1 cellular context compared by ENCODE assay signal in the genomic region with DNA sequence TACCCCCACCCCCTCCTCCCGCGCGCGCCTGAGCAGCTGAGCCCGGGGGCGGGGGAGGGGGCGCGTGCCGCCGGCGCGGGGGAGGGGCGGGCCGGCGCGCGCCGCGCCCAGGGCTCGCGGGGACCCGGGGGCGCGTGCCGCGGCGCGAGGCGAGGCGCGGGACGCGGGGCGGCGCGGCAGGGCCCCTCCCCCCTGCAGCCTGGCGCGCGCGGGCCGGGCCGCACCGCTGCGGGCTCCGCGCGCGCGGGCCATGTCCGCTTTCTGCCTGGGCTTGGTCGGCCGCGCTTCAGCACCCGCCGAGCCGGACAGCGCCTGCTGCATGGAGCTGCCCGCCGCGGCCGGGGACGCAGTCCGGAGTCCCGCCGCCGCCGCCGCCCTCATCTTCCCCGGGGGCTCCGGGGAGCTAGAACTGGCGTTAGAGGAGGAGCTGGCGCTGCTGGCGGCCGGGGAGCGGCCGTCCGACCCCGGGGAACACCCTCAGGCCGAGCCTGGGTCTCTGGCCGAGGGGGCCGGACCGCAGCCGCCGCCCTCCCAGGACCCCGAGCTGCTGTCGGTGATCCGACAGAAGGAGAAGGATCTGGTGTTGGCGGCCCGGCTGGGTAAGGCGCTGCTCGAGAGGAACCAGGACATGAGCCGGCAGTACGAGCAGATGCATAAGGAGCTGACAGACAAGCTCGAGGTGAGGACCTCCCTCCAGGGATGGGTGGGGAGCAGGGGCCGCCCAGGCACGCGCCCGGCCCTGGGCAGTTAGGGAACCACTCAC.
TF ChIP-seq lines count a peak whose summit lies in the region.

No MANE protein-coding gene starts in this region.

TF ChIP-seq in GM12878, 131 proteins besides CTCF, POLR2A, EP300 and RAD21 (continued from another document):
- TF ChIP-seq, protein P1, sequence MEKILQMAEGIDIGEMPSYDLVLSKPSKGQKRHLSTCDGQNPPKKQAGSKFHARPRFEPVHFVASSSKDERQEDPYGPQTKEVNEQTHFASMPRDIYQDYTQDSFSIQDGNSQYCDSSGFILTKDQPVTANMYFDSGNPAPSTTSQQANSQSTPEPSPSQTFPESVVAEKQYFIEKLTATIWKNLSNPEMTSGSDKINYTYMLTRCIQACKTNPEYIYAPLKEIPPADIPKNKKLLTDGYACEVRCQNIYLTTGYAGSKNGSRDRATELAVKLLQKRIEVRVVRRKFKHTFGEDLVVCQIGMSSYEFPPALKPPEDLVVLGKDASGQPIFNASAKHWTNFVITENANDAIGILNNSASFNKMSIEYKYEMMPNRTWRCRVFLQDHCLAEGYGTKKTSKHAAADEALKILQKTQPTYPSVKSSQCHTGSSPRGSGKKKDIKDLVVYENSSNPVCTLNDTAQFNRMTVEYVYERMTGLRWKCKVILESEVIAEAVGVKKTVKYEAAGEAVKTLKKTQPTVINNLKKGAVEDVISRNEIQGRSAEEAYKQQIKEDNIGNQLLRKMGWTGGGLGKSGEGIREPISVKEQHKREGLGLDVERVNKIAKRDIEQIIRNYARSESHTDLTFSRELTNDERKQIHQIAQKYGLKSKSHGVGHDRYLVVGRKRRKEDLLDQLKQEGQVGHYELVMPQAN (conservative IDR thresholded peaks at IDR 0.05), result peak; percentile 91
- TF ChIP-seq, protein P2, sequence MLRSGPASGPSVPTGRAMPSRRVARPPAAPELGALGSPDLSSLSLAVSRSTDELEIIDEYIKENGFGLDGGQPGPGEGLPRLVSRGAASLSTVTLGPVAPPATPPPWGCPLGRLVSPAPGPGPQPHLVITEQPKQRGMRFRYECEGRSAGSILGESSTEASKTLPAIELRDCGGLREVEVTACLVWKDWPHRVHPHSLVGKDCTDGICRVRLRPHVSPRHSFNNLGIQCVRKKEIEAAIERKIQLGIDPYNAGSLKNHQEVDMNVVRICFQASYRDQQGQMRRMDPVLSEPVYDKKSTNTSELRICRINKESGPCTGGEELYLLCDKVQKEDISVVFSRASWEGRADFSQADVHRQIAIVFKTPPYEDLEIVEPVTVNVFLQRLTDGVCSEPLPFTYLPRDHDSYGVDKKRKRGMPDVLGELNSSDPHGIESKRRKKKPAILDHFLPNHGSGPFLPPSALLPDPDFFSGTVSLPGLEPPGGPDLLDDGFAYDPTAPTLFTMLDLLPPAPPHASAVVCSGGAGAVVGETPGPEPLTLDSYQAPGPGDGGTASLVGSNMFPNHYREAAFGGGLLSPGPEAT (IDR thresholded peaks at IDR 0.05; ENCODE audit: low read depth), result no peak
- TF ChIP-seq POLR2AphosphoS5 (IDR thresholded peaks at IDR 0.05; ENCODE audit: low read length) (no peak), TCF3 (IDR thresholded peaks at IDR 0.05; ENCODE audit: borderline replicate concordance, insufficient read depth, low read depth, low read length) (no peak), SIX5 (IDR thresholded peaks at IDR 0.05; ENCODE audit: low read depth, low read length, severe bottlenecking) (no peak), ZNF24 (IDR thresholded peaks at IDR 0.05) (no peak), SMC3 (IDR thresholded peaks at IDR 0.05; ENCODE audit: borderline replicate concordance, low read length) (no peak), PML (IDR thresholded peaks at IDR 0.05; ENCODE audit: low read length) (no peak), LARP7 (IDR thresholded peaks at IDR 0.05) (peak; percentile 65; the same call in 1 of the 2 replicates), EGR1 (IDR thresholded peaks at IDR 0.05; ENCODE audit: borderline replicate concordance in 1 of 2, low read depth in 2 of 2, low read length in 2 of 2) (peak in 1 of 2 experiments; percentile 35; a peak in 1 of 3 replicates), SIN3A (IDR thresholded peaks at IDR 0.05; ENCODE audit: low read depth, low read length) (peak; percentile 93; the same call in 1 of the 2 replicates), BMI1 (IDR thresholded peaks at IDR 0.05; ENCODE audit: borderline replicate concordance) (no peak), YBX1 (IDR thresholded peaks at IDR 0.05) (no peak), CREB1 (IDR thresholded peaks at IDR 0.05; ENCODE audit: low read depth) (no peak), HDAC2 (IDR thresholded peaks at IDR 0.05) (no peak), RAD51 (IDR thresholded peaks at IDR 0.05) (no peak), SPI1 (IDR thresholded peaks at IDR 0.05; ENCODE audit: borderline replicate concordance, insufficient read depth, low read depth, low read length) (no peak), TARDBP (IDR thresholded peaks at IDR 0.05; ENCODE audit: borderline replicate concordance) (no peak), CBFB (IDR thresholded peaks at IDR 0.05; ENCODE audit: low read depth) (no peak), MEF2A (IDR thresholded peaks at IDR 0.05; ENCODE audit: insufficient read depth, low read depth, low read length) (no peak), RBBP5 (conservative IDR thresholded peaks at IDR 0.05) (no peak), BACH1 (IDR thresholded peaks at IDR 0.05; ENCODE audit: borderline replicate concordance) (peak; percentile 53), GATAD2B (conservative IDR thresholded peaks at IDR 0.05; ENCODE audit: low read depth) (0 out of 2 replicates have a peak, but pooled peaks have one; percentile 28), BRCA1 (IDR thresholded peaks at IDR 0.05; ENCODE audit: low read depth, low read length) (no peak), RFX5 (IDR thresholded peaks at IDR 0.05; ENCODE audit: low read depth, low read length) (no peak)
- TF ChIP-seq, protein P3, sequence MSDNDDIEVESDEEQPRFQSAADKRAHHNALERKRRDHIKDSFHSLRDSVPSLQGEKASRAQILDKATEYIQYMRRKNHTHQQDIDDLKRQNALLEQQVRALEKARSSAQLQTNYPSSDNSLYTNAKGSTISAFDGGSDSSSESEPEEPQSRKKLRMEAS (IDR thresholded peaks at IDR 0.05; ENCODE audit: low read depth, low read length), result peak; percentile 42; the same call in 1 of the 2 replicates
- TF ChIP-seq, protein P4, sequence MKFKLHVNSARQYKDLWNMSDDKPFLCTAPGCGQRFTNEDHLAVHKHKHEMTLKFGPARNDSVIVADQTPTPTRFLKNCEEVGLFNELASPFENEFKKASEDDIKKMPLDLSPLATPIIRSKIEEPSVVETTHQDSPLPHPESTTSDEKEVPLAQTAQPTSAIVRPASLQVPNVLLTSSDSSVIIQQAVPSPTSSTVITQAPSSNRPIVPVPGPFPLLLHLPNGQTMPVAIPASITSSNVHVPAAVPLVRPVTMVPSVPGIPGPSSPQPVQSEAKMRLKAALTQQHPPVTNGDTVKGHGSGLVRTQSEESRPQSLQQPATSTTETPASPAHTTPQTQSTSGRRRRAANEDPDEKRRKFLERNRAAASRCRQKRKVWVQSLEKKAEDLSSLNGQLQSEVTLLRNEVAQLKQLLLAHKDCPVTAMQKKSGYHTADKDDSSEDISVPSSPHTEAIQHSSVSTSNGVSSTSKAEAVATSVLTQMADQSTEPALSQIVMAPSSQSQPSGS (IDR thresholded peaks at IDR 0.05; ENCODE audit: low read length), result no peak
- TF ChIP-seq, protein P5, sequence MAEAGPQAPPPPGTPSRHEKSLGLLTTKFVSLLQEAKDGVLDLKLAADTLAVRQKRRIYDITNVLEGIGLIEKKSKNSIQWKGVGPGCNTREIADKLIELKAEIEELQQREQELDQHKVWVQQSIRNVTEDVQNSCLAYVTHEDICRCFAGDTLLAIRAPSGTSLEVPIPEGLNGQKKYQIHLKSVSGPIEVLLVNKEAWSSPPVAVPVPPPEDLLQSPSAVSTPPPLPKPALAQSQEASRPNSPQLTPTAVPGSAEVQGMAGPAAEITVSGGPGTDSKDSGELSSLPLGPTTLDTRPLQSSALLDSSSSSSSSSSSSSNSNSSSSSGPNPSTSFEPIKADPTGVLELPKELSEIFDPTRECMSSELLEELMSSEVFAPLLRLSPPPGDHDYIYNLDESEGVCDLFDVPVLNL (IDR thresholded peaks at IDR 0.05; ENCODE audit: low read depth, low read length), result no peak
- TF ChIP-seq, protein P6, sequence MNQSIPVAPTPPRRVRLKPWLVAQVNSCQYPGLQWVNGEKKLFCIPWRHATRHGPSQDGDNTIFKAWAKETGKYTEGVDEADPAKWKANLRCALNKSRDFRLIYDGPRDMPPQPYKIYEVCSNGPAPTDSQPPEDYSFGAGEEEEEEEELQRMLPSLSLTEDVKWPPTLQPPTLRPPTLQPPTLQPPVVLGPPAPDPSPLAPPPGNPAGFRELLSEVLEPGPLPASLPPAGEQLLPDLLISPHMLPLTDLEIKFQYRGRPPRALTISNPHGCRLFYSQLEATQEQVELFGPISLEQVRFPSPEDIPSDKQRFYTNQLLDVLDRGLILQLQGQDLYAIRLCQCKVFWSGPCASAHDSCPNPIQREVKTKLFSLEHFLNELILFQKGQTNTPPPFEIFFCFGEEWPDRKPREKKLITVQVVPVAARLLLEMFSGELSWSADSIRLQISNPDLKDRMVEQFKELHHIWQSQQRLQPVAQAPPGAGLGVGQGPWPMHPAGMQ (IDR thresholded peaks at IDR 0.05; ENCODE audit: borderline replicate concordance), result no peak
- TF ChIP-seq, protein P7, sequence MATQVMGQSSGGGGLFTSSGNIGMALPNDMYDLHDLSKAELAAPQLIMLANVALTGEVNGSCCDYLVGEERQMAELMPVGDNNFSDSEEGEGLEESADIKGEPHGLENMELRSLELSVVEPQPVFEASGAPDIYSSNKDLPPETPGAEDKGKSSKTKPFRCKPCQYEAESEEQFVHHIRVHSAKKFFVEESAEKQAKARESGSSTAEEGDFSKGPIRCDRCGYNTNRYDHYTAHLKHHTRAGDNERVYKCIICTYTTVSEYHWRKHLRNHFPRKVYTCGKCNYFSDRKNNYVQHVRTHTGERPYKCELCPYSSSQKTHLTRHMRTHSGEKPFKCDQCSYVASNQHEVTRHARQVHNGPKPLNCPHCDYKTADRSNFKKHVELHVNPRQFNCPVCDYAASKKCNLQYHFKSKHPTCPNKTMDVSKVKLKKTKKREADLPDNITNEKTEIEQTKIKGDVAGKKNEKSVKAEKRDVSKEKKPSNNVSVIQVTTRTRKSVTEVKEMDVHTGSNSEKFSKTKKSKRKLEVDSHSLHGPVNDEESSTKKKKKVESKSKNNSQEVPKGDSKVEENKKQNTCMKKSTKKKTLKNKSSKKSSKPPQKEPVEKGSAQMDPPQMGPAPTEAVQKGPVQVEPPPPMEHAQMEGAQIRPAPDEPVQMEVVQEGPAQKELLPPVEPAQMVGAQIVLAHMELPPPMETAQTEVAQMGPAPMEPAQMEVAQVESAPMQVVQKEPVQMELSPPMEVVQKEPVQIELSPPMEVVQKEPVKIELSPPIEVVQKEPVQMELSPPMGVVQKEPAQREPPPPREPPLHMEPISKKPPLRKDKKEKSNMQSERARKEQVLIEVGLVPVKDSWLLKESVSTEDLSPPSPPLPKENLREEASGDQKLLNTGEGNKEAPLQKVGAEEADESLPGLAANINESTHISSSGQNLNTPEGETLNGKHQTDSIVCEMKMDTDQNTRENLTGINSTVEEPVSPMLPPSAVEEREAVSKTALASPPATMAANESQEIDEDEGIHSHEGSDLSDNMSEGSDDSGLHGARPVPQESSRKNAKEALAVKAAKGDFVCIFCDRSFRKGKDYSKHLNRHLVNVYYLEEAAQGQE (IDR thresholded peaks at IDR 0.05; ENCODE audit: low read depth, low read length), result peak; percentile 97
